In the genomic region with DNA sequence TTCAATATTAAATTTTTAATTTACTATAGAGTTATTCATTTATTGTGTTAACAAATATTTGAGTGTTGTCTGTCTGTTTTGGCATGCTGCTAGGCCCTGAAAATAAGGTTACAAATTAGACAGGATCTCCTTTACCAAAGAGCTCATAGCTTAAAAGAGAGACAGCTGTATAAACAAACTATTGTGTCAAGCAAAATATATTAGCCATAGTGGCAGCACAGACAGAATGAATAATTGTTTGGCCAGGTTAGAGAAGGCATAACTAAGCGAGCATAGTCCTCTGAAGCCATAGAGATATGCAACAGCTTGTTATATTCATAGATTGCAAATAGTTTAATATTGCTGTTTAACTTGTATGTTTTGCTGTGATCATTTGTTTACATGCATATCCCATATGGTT, we compare ENCODE assay signal across 1 cellular context.
TF ChIP-seq lines count a peak whose summit lies in the region.

No MANE protein-coding gene starts in this region.

TF ChIP-seq in WTC11, 78 proteins besides CTCF, POLR2A, EP300 and RAD21 (continued from another document):
- TF ChIP-seq ATF2 (CRISPR knock-in tag; IDR thresholded peaks at IDR 0.05; ENCODE audit: borderline replicate concordance, low read depth), result no peak
